19 cellular contexts compared by ENCODE assay signal in the genomic region with DNA sequence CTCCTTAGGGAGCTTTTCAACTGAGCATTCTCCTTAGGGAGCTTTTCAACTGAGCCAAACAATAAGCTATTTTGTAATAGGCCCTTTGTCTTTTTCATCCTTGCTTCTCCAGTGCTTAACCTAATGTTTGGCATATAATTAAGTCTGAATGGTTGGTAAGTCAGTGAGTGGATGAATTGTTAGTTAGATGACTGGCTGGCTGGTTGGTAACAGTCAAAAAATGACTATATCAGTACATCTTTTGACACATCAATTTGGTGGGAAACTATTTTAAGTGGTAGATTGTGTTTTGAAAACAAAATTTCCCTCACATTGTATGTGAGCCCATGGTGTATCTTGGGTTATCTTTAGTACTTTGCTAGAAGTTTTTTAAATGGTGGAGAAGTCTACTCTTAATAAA. TPM values are rescaled to one million over a fixed set of nuclear protein-coding genes. Genes with fewer than 3 reads are reported as not detected.
"Had no signal": no experiment of that assay in that cellular context is flagged by ENCODE, and none has a peak within 500 bp of the region (broad histone marks: within the 10 kb centered on the region; RNA-seq: fewer than 3 reads in every experiment).

No MANE protein-coding gene starts in this region.

- H3K27me3 Mint-ChIP-seq: activated CD4-positive, alpha-beta memory T cell treated with anti-CD3 and anti-CD28 coated beads, Interleukin-2, amount 10 ng/mL, durations not matched to agents 7 days and 5 days; natural killer cell treated with Interleukin-12 subunit alpha and Interleukin-12 subunit beta and Interleukin-15 and Interleukin-18, amount 100 ng/mL, for 72 hours had no signal

- DNase-seq: activated CD4-positive, alpha-beta memory T cell treated with anti-CD3 and anti-CD28 coated beads, Interleukin-2, amount 10 ng/mL, durations not matched to agents 7 days and 5 days; activated CD4-positive, alpha-beta T cell treated with anti-CD3 and anti-CD28 coated beads for 48 hours; activated naive CD4-positive, alpha-beta T cell; body of pancreas; dermis blood vessel endothelial cell; effector memory CD4-positive, alpha-beta T cell; heart left ventricle; left lung; nucleus accumbens; posterior cingulate gyrus; spleen; stimulated activated naive CD8-positive, alpha-beta T cell treated with anti-CD3 and anti-CD28 coated beads, Interleukin-15, Interleukin-2, amounts not matched to agents 100 U/mL and 50 U/mL, for 24 hours; substantia nigra; tibial artery; WERI-Rb-1 had no signal

- H3K4me3 Mint-ChIP-seq: activated CD4-positive, alpha-beta memory T cell treated with anti-CD3 and anti-CD28 coated beads, Interleukin-2, amount 10 ng/mL, durations not matched to agents 7 days and 5 days; mesothelial cell of epicardium; natural killer cell treated with Interleukin-12 subunit alpha and Interleukin-12 subunit beta and Interleukin-15 and Interleukin-18, amount 100 ng/mL, for 72 hours had no signal

- ATAC-seq: body of pancreas; gastroesophageal sphincter; heart left ventricle; left lung; natural killer cell treated with Interleukin-12 subunit alpha and Interleukin-12 subunit beta and Interleukin-15 and Interleukin-18, amount 100 ng/mL, for 72 hours; stimulated activated naive CD8-positive, alpha-beta T cell treated with anti-CD3 and anti-CD28 coated beads, Interleukin-15, Interleukin-2, amounts not matched to agents 100 U/mL and 50 U/mL, for 24 hours had no signal

- H3K27ac Mint-ChIP-seq: activated CD4-positive, alpha-beta memory T cell treated with anti-CD3 and anti-CD28 coated beads, Interleukin-2, amount 10 ng/mL, durations not matched to agents 7 days and 5 days; mesothelial cell of epicardium; natural killer cell treated with Interleukin-12 subunit alpha and Interleukin-12 subunit beta and Interleukin-15 and Interleukin-18, amount 100 ng/mL, for 72 hours had no signal

- H3K4me1 Mint-ChIP-seq: mesothelial cell of epicardium had no signal

- H3K9me3 Mint-ChIP-seq: activated CD4-positive, alpha-beta memory T cell treated with anti-CD3 and anti-CD28 coated beads, Interleukin-2, amount 10 ng/mL, durations not matched to agents 7 days and 5 days; mesothelial cell of epicardium; natural killer cell treated with Interleukin-12 subunit alpha and Interleukin-12 subunit beta and Interleukin-15 and Interleukin-18, amount 100 ng/mL, for 72 hours had no signal

- H3K27me3 ChIP-seq: body of pancreas, esophagus muscularis mucosa, gastroesophageal sphincter, heart left ventricle, left lung, spleen, tibial artery had no signal

- H3K9me3 ChIP-seq: body of pancreas, esophagus muscularis mucosa, gastroesophageal sphincter, heart left ventricle, left lung, spleen, tibial artery had no signal

- H3K4me3 ChIP-seq: body of pancreas, esophagus muscularis mucosa, gastroesophageal sphincter, heart left ventricle, left lung, spleen, tibial artery had no signal

- H3K27ac ChIP-seq: body of pancreas, esophagus muscularis mucosa, gastroesophageal sphincter, heart left ventricle, left lung, tibial artery, WERI-Rb-1 had no signal

- H3K4me1 ChIP-seq: body of pancreas, tibial artery had no signal

RNA-seq across cellular contexts. Expression of gene CPED1, which starts 21.6 kb away (rescaled TPM):
- total RNA-seq: activated CD4-positive, alpha-beta memory T cell treated with anti-CD3 and anti-CD28 coated beads, Interleukin-2, amount 10 ng/mL, durations not matched to agents 7 days and 5 days; natural killer cell treated with Interleukin-12 subunit alpha and Interleukin-12 subunit beta and Interleukin-15 and Interleukin-18, amount 100 ng/mL, for 72 hours had no signal
